14 cellular contexts compared by ENCODE assay signal in genomic region chr10:42769653-42770052, GRCh38. TPM values are rescaled to one million over a fixed set of nuclear protein-coding genes. Genes with fewer than 3 reads are reported as not detected.
DNase-seq lines count a peak whose midpoint lies in the region; ATAC-seq and TF ChIP-seq lines count a peak whose summit lies in the region.
"Had no signal": no experiment of that assay in that cellular context is flagged by ENCODE, and none has a peak within 500 bp of the region (broad histone marks: within the 10 kb centered on the region; RNA-seq: fewer than 3 reads in every experiment).

No MANE protein-coding gene starts in this region.

- POLR2A ChIA-PET in PC-3 (lab: Charles Lee; ENCODE audit: unreplicated experiment) = no interaction called here

- H3K4me2 ChIP-seq in GM23338 (no peak overlapping the region), PC-3 (ENCODE audit: low read length) (peak overlapping the region; percentile 72)

- H3K4me1 ChIP-seq in GM23338 (ENCODE audit: insufficient read depth) (no peaks in the 10 kb centered on the region), PC-3 (ENCODE audit: insufficient read depth, low read length) (0 out of 2 replicates have a peak, but pooled peaks cover 4% of the 10 kb centered on the region)

- no peaks in the 10 kb centered on the region for H3K9me3 ChIP-seq in PC-3 (ENCODE audit: low read length)
- H3K9me3 ChIP-seq: neutrophil had no signal

- H3K27me3 ChIP-seq in GM23338 (ENCODE audit: insufficient read depth) (no peaks in the 10 kb centered on the region), PC-3 (ENCODE audit: low read length) (peaks cover 8% of the 10 kb centered on the region; the same call in 1 of the 2 replicates)

- H4K20me1 ChIP-seq in GM23338 (replicated peaks; ENCODE audit: insufficient read depth) = no peaks in the 10 kb centered on the region
- H4K20me1 ChIP-seq in PC-3 (ENCODE audit: low read length) = no peaks in the 10 kb centered on the region

- intact Hi-C loops in PC-3 (cut with micrococcal nuclease) = no loop called here

- TF ChIP-seq CTCF in GM23338 (conservative IDR thresholded peaks at IDR 0.05; ENCODE audit: low read depth in 2 of 2) = no peak
- no peak for TF ChIP-seq CTCF in PC-3 (conservative IDR thresholded peaks at IDR 0.05; ENCODE audit: low read depth, low read length)

- H3K9ac ChIP-seq in PC-3 (ENCODE audit: low read length) = no peak overlapping the region

- CTCF ChIA-PET in PC-3 (lab: Charles Lee) = no interaction called here

- H3K4me1 Mint-ChIP-seq in GM23338 = no peaks in the 10 kb centered on the region
- no peaks in the 10 kb centered on the region for H3K4me1 Mint-ChIP-seq in effector memory CD8-positive, alpha-beta T cell (ENCODE audit: low read depth in 2 of 2)
- H3K4me1 Mint-ChIP-seq in activated T-cell treated with anti-CD3 and anti-CD28 coated beads, Interleukin-2, amount 50 U/mL, for 72 hours (ENCODE audit: low read depth) = no peaks in the 10 kb centered on the region
- H3K4me1 Mint-ChIP-seq: activated CD4-positive, alpha-beta memory T cell treated with anti-CD3 and anti-CD28 coated beads, Interleukin-2, amount 10 ng/mL, durations not matched to agents 7 days and 5 days had no signal

- peak; percentile 36 for DNase-seq in COLO829 (ENCODE audit: low spot score)
- DNase-seq in GM23338 (ENCODE audit: low spot score) = peak; percentile 13
- DNase-seq in PC-3 = peak; percentile 67
- DNase-seq in iPS-NIHi11 (ENCODE audit: low spot score) = peak; percentile 47
- no peak for DNase-seq in effector memory CD8-positive, alpha-beta T cell
- no peak for DNase-seq in activated T-cell treated with anti-CD3 and anti-CD28 coated beads, Interleukin-2, amount 50 U/mL, for 72 hours
- DNase-seq: activated CD4-positive, alpha-beta memory T cell treated with anti-CD3 and anti-CD28 coated beads, Interleukin-2, amount 10 ng/mL, durations not matched to agents 7 days and 5 days; CD8-positive, alpha-beta T cell; foreskin fibroblast; mammary epithelial cell; NCI-H187; T-helper 2 cell had no signal

- H3K9me2 ChIP-seq in GM23338 (ENCODE audit: insufficient read depth) = no peaks in the 10 kb centered on the region
- H3K9me2 ChIP-seq in PC-3 (replicated peaks; ENCODE audit: low read length) = no peaks in the 10 kb centered on the region

- H3K36me3 ChIP-seq in GM23338 (ENCODE audit: insufficient read depth) = no peaks in the 10 kb centered on the region
- H3K36me3 ChIP-seq in PC-3 (ENCODE audit: low read depth, low read length) = no peaks in the 10 kb centered on the region
- H3K36me3 ChIP-seq: neutrophil had no signal

- H3F3A ChIP-seq in GM23338 (replicated peaks; ENCODE audit: low read depth) (no peaks in the 10 kb centered on the region), PC-3 (ENCODE audit: low read length, unreplicated experiment) (no peaks in the 10 kb centered on the region)

- H3K4me3 Mint-ChIP-seq in GM23338 = no peak overlapping the region
- H3K4me3 Mint-ChIP-seq in effector memory CD8-positive, alpha-beta T cell = no peak overlapping the region
- H3K4me3 Mint-ChIP-seq in activated T-cell treated with anti-CD3 and anti-CD28 coated beads, Interleukin-2, amount 50 U/mL, for 72 hours = no peak overlapping the region
- H3K4me3 Mint-ChIP-seq: activated CD4-positive, alpha-beta memory T cell treated with anti-CD3 and anti-CD28 coated beads, Interleukin-2, amount 10 ng/mL, durations not matched to agents 7 days and 5 days; CD8-positive, alpha-beta T cell had no signal

- peaks cover 4% of the 10 kb centered on the region; the same call in 2 of the 3 replicates for H3K36me3 Mint-ChIP-seq in GM23338 (ENCODE audit: low read depth)
- peaks cover 2% of the 10 kb centered on the region for H3K36me3 Mint-ChIP-seq in effector memory CD8-positive, alpha-beta T cell (ENCODE audit: insufficient read depth)
- H3K36me3 Mint-ChIP-seq in activated T-cell treated with anti-CD3 and anti-CD28 coated beads, Interleukin-2, amount 50 U/mL, for 72 hours (ENCODE audit: insufficient read depth in 2 of 2) = no peaks in the 10 kb centered on the region
- H3K36me3 Mint-ChIP-seq: CD8-positive, alpha-beta T cell had no signal

- peaks cover 2% of the 10 kb centered on the region for H3K27me3 Mint-ChIP-seq in GM23338 (ENCODE audit: insufficient read depth, low read depth, poor library complexity)
- peaks cover 44 to 58% of the 10 kb centered on the region in 2 donors for H3K27me3 Mint-ChIP-seq in effector memory CD8-positive, alpha-beta T cell
- H3K27me3 Mint-ChIP-seq in activated T-cell treated with anti-CD3 and anti-CD28 coated beads, Interleukin-2, amount 50 U/mL, for 72 hours (ENCODE audit: low read depth) = peaks cover 17% of the 10 kb centered on the region

- ATAC-seq in GM23338 (no peak), PC-3 (peak; percentile 91), HG03469 (IDR thresholded peaks at IDR 0.05; ENCODE audit: unreplicated experiment) (no peak)
- no peak for ATAC-seq in effector memory CD8-positive, alpha-beta T cell (replicated peaks)
- ATAC-seq in activated T-cell treated with anti-CD3 and anti-CD28 coated beads, Interleukin-2, amount 50 U/mL, for 72 hours (replicated peaks in 1 of 2) = no peak
- ATAC-seq: CD8-positive, alpha-beta T cell had no signal

- no peak overlapping the region for H3K4me3 ChIP-seq in GM23338
- peak overlapping the region; percentile 50 for H3K4me3 ChIP-seq in PC-3 (ENCODE audit: low read length)

- no TSS peak for BruUV-seq in PC-3 (replicated peaks; lab: Mats Ljungman, UMichigan)

- no peak overlapping the region for H2AFZ ChIP-seq in GM23338
- H2AFZ ChIP-seq in PC-3 (ENCODE audit: low read length) = peak overlapping the region; percentile 80

- peaks cover 76% of the 10 kb centered on the region for H3K9me3 Mint-ChIP-seq in GM23338
- H3K9me3 Mint-ChIP-seq in effector memory CD8-positive, alpha-beta T cell = peaks cover 0 to 4% of the 10 kb centered on the region in 2 donors
- no peaks in the 10 kb centered on the region for H3K9me3 Mint-ChIP-seq in activated T-cell treated with anti-CD3 and anti-CD28 coated beads, Interleukin-2, amount 50 U/mL, for 72 hours
- H3K9me3 Mint-ChIP-seq: CD8-positive, alpha-beta T cell had no signal

- no peak overlapping the region for H3K27ac Mint-ChIP-seq in GM23338
- H3K27ac Mint-ChIP-seq in effector memory CD8-positive, alpha-beta T cell = no peak overlapping the region
- no peak overlapping the region for H3K27ac Mint-ChIP-seq in activated T-cell treated with anti-CD3 and anti-CD28 coated beads, Interleukin-2, amount 50 U/mL, for 72 hours
- H3K27ac Mint-ChIP-seq: activated CD4-positive, alpha-beta memory T cell treated with anti-CD3 and anti-CD28 coated beads, Interleukin-2, amount 10 ng/mL, durations not matched to agents 7 days and 5 days; CD8-positive, alpha-beta T cell had no signal

- H3K27ac ChIP-seq in GM23338 (ENCODE audit: low read depth) = no peak overlapping the region
- no peak overlapping the region for H3K27ac ChIP-seq in PC-3 (ENCODE audit: low read length)
- H3K27ac ChIP-seq: neutrophil had no signal

- no peaks in the 10 kb centered on the region for H3K79me2 ChIP-seq in GM23338 (replicated peaks; ENCODE audit: insufficient read depth)
- no peaks in the 10 kb centered on the region for H3K79me2 ChIP-seq in PC-3 (ENCODE audit: low read length)

TF ChIP-seq in GM23338, 12 proteins besides CTCF, POLR2A, EP300 and RAD21 (continues in another document):
- TF ChIP-seq STAT1 (IDR thresholded peaks at IDR 0.05; ENCODE audit: unreplicated experiment) = no peak
- no peak for TF ChIP-seq CREB1 (CRISPR knock-in tag; IDR thresholded peaks at IDR 0.05; ENCODE audit: low read depth)
- TF ChIP-seq POLR2AphosphoS5 (IDR thresholded peaks at IDR 0.05; ENCODE audit: low read depth) = no peak
- no peak for TF ChIP-seq ZNF114 (CRISPR knock-in tag; IDR thresholded peaks at IDR 0.05)
- no peak for TF ChIP-seq NANOG (IDR thresholded peaks at IDR 0.05; ENCODE audit: borderline replicate concordance)

RNA-seq across cellular contexts. Expression of gene BMS1, which starts 12.9 kb away (rescaled TPM):
- 37.1 and 37.7 TPM in 2 replicates for total RNA-seq in GM23338 (2014; rRNA removed; shearing (Covaris generic))
- polyA plus RNA-seq in GM23338 (2016; fragmentation: Nextera tagmentation; extraction: Ambion mirVana) = 22.1 and 26.4 TPM in 2 replicates
- total RNA-seq in PC-3 (2014; rRNA removed) = 36.6 and 41.9 TPM in 2 replicates
- 10 to 100 TPM; 14.3 to 14.5 TPM for total RNA-seq in activated T-cell treated with anti-CD3 and anti-CD28 coated beads, Interleukin-2, amount 50 U/mL, for 72 hours

Comparison
In these comparisons a context has a peak if more than half of its experiments do, and no peak if none do; other contexts are left out.
1. DNase-seq: peak in COLO829 (single experiment), GM23338 (single experiment), PC-3 (single experiment) and iPS-NIHi11 (single experiment); none in effector memory CD8-positive, alpha-beta T cell (0 of 3) and activated T-cell treated with anti-CD3 and anti-CD28 coated beads, Interleukin-2, amount 50 U/mL, for 72 hours (0 of 2).